In the genomic region with DNA sequence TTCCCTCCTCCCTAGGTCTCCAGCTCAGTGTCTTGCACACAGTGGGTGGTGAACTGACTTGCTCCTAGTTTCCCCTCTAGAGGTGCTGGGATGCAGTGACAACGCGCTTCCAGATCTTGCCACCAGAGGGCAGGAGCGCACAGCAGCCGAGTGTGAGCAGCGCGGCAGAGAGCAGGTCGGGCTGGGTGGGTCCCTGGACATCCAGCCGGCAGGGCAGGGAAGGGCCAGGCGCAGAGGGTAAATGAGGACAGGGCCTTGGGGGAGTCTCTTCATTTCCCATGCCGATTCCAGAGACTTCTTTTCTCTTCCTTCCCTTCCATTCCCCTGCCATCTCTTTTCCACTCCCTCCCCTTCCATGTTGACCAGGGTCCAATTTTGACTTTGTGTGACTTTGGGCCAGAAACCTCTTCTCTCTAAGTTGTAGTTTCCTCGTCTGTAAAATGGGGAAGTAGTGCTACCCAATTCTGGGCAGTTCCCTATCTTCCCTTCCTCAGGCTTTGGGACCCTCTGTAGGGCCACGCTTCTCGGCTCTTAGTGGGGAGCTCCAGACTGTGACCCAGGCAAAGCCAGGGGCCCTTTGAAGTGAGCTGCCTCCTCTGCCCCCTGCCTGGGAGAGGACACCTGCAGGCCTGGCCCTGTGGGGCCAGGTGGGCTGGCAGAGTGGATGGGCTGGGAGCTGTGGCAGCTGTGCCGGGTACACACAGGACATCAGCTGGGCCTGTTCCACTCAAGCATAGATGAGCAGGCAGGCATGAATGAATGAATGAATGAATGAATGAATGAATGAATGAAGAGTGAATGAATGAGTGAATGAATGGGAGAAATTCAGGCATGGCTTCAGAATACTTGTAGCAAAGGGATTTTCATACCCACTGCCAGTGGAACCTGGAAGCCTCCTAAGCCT, we compare ENCODE assay signal across 8 cellular contexts. TPM values are rescaled to one million over a fixed set of nuclear protein-coding genes. Genes with fewer than 3 reads are reported as not detected.
DNase-seq lines count a peak whose midpoint lies in the region; ATAC-seq and TF ChIP-seq lines count a peak whose summit lies in the region.

No MANE protein-coding gene starts in this region.

- CTCF ChIA-PET in activated CD4-positive, alpha-beta T cell treated with anti-CD3 and anti-CD28 coated beads for 36 hours (lab: Charles Lee): interaction anchor here (0.5 to 4.9 kb wide), 46 partner anchors 11 to 989 kb away, joined by 3 to 42 read pairs (median 4); no protein-coding TSS in a partner anchor

- H3K4me1 Mint-ChIP-seq in activated CD4-positive, alpha-beta T cell treated with anti-CD3 and anti-CD28 coated beads for 36 hours: peaks cover 24% of the 10 kb centered on the region

- H3K27ac Mint-ChIP-seq in activated CD4-positive, alpha-beta T cell treated with anti-CD3 and anti-CD28 coated beads for 36 hours: peak overlapping the region; percentile 86

- TF ChIP-seq CTCF in AG10803 (conservative IDR thresholded peaks at IDR 0.05; ENCODE audit: low read length) (peak; percentile 98), choroid plexus epithelial cell (conservative IDR thresholded peaks at IDR 0.05; ENCODE audit: low read depth, low read length) (peak; percentile 98), left lung (IDR thresholded peaks at IDR 0.05) (peak; percentile 93 to 95)

- H3K4me3 Mint-ChIP-seq in activated CD4-positive, alpha-beta T cell treated with anti-CD3 and anti-CD28 coated beads for 36 hours: peak overlapping the region; percentile 39

- H3K4me3 ChIP-seq in AG10803 (ENCODE audit: low read length): no peak overlapping the region
- no peak overlapping the region for H3K4me3 ChIP-seq in choroid plexus epithelial cell (ENCODE audit: low read depth, low read length)
- H3K4me3 ChIP-seq in left lung: no peak overlapping the region

- DNase-seq in AG10803 (ENCODE audit: low read depth): peak; percentile 66
- peak; percentile 53 to 84 for DNase-seq in NCI-H446 (lab: John Stamatoyannopoulos, UW)
- DNase-seq in activated CD4-positive, alpha-beta T cell treated with anti-CD3 and anti-CD28 coated beads for 36 hours: peak; percentile 93
- DNase-seq in choroid plexus epithelial cell (ENCODE audit: low read depth): peak; percentile 82
- DNase-seq in left lung: peak; percentile 87 to 94
- DNase-seq in stimulated activated CD4-positive, alpha-beta T cell treated with anti-CD3 and anti-CD28 coated beads, Interleukin-4, amount 100 ng/mL, for 24 hours: peak; percentile 87

- H3K4me1 ChIP-seq in left lung: peaks cover 4 to 35% of the 10 kb centered on the region in 2 donors

- no peaks in the 10 kb centered on the region for H3K27me3 ChIP-seq in left lung

- no peaks in the 10 kb centered on the region for H3K36me3 Mint-ChIP-seq in activated CD4-positive, alpha-beta T cell treated with anti-CD3 and anti-CD28 coated beads for 36 hours (ENCODE audit: low read depth)

- H3K9me3 ChIP-seq in left lung: no peaks in the 10 kb centered on the region

- POLR2A ChIA-PET in activated CD4-positive, alpha-beta T cell treated with anti-CD3 and anti-CD28 coated beads for 36 hours (lab: Charles Lee): interaction anchor here (2.0 kb wide), 1 partner anchor 18 kb away, joined by 6 read pairs; no protein-coding TSS in a partner anchor

- H3K9me3 Mint-ChIP-seq in activated CD4-positive, alpha-beta T cell treated with anti-CD3 and anti-CD28 coated beads for 36 hours (ENCODE audit: low read depth): no peaks in the 10 kb centered on the region

- H3K36me3 ChIP-seq in left lung: no peaks in the 10 kb centered on the region

- intact Hi-C loops in activated CD4-positive, alpha-beta T cell treated with anti-CD3 and anti-CD28 coated beads for 36 hours (cut with DNase I, micrococcal nuclease): loop anchor here (1.0 to 5.0 kb wide), 3 partner anchors 18 to 248 kb away; no protein-coding TSS in a partner anchor
- intact Hi-C loops in left lung (cut with DNase I): loop anchor here in 1 of 2 donors (10.0 kb wide), 1 partner anchor 185 kb away; no protein-coding TSS in a partner anchor

- H3K27me3 Mint-ChIP-seq in activated CD4-positive, alpha-beta T cell treated with anti-CD3 and anti-CD28 coated beads for 36 hours: peaks cover 2% of the 10 kb centered on the region

- peak overlapping the region in 1 of 2 donors; percentile 34 for H3K27ac ChIP-seq in left lung

- ATAC-seq in GM18873 (IDR thresholded peaks at IDR 0.05; ENCODE audit: low FRiP score, unreplicated experiment) (peak; percentile 75), HG03135 (IDR thresholded peaks at IDR 0.05; ENCODE audit: unreplicated experiment) (peak; percentile 81), left lung (peak; percentile 92)
- ATAC-seq in activated CD4-positive, alpha-beta T cell treated with anti-CD3 and anti-CD28 coated beads for 36 hours: peak; percentile 92

RNA-seq across cellular contexts. Expression of a gene that starts 43.3 kb away (rescaled TPM):
- total RNA-seq in activated CD4-positive, alpha-beta T cell treated with anti-CD3 and anti-CD28 coated beads for 36 hours: 10 to 100 TPM; 28.7 to 28.8 TPM
- 10 to 100 TPM; 22.0 to 22.1 TPM for total RNA-seq in left lung
